Comparison of ENCODE assay signal across 13 cellular contexts in the genomic region with DNA sequence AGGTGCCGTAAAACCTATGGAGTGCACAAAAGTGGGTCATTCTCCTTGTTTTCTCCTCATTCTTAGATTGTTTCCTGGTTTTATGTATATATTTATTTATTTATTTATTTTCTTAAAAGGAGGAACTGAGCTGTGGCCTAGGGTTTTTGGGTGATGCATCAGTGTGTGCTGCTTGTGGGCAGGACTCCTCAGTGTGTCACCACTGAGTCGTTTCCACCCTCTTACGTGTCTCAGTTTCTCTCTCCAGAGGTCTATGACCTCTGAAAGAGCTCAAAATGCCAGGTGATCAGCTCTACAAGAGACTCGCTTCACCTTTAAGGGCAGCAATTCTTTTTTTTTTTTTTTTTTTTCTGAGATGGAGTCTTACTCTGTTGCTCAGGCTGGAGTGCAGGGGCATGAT.
A peak's percentile ranks its signal among the peaks of the same experiment; 100 is the strongest.
DNase-seq lines count a peak whose midpoint lies in the region; ATAC-seq and TF ChIP-seq lines count a peak whose summit lies in the region.
"Had no signal": no experiment of that assay in that cellular context is flagged by ENCODE, and none has a peak within 500 bp of the region (broad histone marks: within the 10 kb centered on the region; RNA-seq: fewer than 3 reads in every experiment).

No MANE protein-coding gene starts in this region.

- H3K4me3 ChIP-seq in adrenal gland (no peak overlapping the region), OCI-LY7 (ENCODE audit: low read depth, low read length, poor library complexity, severe bottlenecking) (no peak overlapping the region)
- H3K4me3 ChIP-seq: tibial nerve had no signal

- H3K36me3 ChIP-seq in adrenal gland (replicated peaks in 1 of 2), result no peaks in the 10 kb centered on the region
- H3K36me3 ChIP-seq in OCI-LY7 (ENCODE audit: insufficient read depth, low read length), result no peaks in the 10 kb centered on the region
- H3K36me3 ChIP-seq: tibial nerve had no signal

- no peaks in the 10 kb centered on the region for H3K27me3 ChIP-seq in adrenal gland
- H3K27me3 ChIP-seq: tibial nerve had no signal

- no peaks in the 10 kb centered on the region for H3K9me3 Mint-ChIP-seq in activated naive CD8-positive, alpha-beta T cell treated with anti-CD3 and anti-CD28 coated beads for 36 hours

- H3K4me2 ChIP-seq in OCI-LY7 (ENCODE audit: low read length), result no peak overlapping the region

- no peaks in the 10 kb centered on the region for H4K20me1 ChIP-seq in OCI-LY7 (ENCODE audit: insufficient read depth, low read length)

- H3K36me3 Mint-ChIP-seq in activated naive CD8-positive, alpha-beta T cell treated with anti-CD3 and anti-CD28 coated beads for 36 hours, result no peaks in the 10 kb centered on the region

- no peak overlapping the region for H3K27ac Mint-ChIP-seq in activated naive CD8-positive, alpha-beta T cell treated with anti-CD3 and anti-CD28 coated beads for 36 hours

- H3K9me2 ChIP-seq in OCI-LY7 (ENCODE audit: insufficient read depth, low read length), result no peaks in the 10 kb centered on the region

- 81 to 85% (median 83%) methylated on average over 4 of the region's 4 CpGs for WGBS in adrenal gland, 4 donors

- no peaks in the 10 kb centered on the region for H3K4me1 ChIP-seq in adrenal gland (replicated peaks in 1 of 2)
- H3K4me1 ChIP-seq in OCI-LY7 (ENCODE audit: insufficient read depth, low read length, poor library complexity, severe bottlenecking), result no peaks in the 10 kb centered on the region

- no peak for TF ChIP-seq POLR2A in adrenal gland (IDR thresholded peaks at IDR 0.05)

- POLR2A ChIA-PET in OCI-LY7 (lab: Charles Lee), result interaction anchor here (0.7 to 1.2 kb wide), 4 partner anchors 15 to 386 kb away, joined by 3 to 5 read pairs (median 4); no protein-coding TSS in a partner anchor

- no peak overlapping the region for H2AFZ ChIP-seq in OCI-LY7 (ENCODE audit: low read length)

- intact Hi-C loops in adrenal gland (cut with DNase I), result no loop called here
- intact Hi-C loops in OCI-LY7 (cut with micrococcal nuclease; ENCODE audit: unreplicated experiment), result no loop called here

- TF ChIP-seq CTCF in adrenal gland (IDR thresholded peaks at IDR 0.05), result no peak
- no peak for TF ChIP-seq CTCF in OCI-LY7 (conservative IDR thresholded peaks at IDR 0.05; ENCODE audit: low read length)

- H3K9me3 ChIP-seq in adrenal gland (replicated peaks in 1 of 3) (no peaks in the 10 kb centered on the region), OCI-LY7 (ENCODE audit: low read length) (no peaks in the 10 kb centered on the region)
- H3K9me3 ChIP-seq: tibial nerve had no signal

- no peaks in the 10 kb centered on the region for H3K79me2 ChIP-seq in OCI-LY7 (ENCODE audit: insufficient read depth, low read depth, low read length)

- CTCF ChIA-PET in OCI-LY7 (lab: Charles Lee; ENCODE audit: unreplicated experiment), result interaction anchor here (0.5 to 0.6 kb wide), 2 partner anchors 42 to 101 kb away, joined by 3 read pairs; no protein-coding TSS in a partner anchor

- peak; percentile 49 for ATAC-seq in HG03354 (IDR thresholded peaks at IDR 0.05; ENCODE audit: poor library complexity, severe bottlenecking, unreplicated experiment)
- no peak for ATAC-seq in HG03521 (IDR thresholded peaks at IDR 0.05; ENCODE audit: unreplicated experiment)

- no peak overlapping the region for H3K27ac ChIP-seq in adrenal gland
- no peak overlapping the region for H3K27ac ChIP-seq in OCI-LY7 (ENCODE audit: low read depth, low read length, poor library complexity, severe bottlenecking)
- H3K27ac ChIP-seq: HL-60, tibial nerve had no signal

- peaks cover 20% of the 10 kb centered on the region for H3K4me1 Mint-ChIP-seq in activated naive CD8-positive, alpha-beta T cell treated with anti-CD3 and anti-CD28 coated beads for 36 hours

- peak; percentile 10 to 13 for DNase-seq in activated CD4-positive, alpha-beta T cell treated with anti-CD3 and anti-CD28 coated beads for 24 hours (ENCODE audit: low read depth in 2 of 2)
- no peak for DNase-seq in activated CD4-positive, alpha-beta T cell treated with anti-CD3 and anti-CD28 coated beads for 1 hour
- peak; percentile 18 for DNase-seq in activated naive CD8-positive, alpha-beta T cell treated with anti-CD3 and anti-CD28 coated beads for 36 hours
- peak in 2 of 3 donors; percentile 41 to 44 for DNase-seq in stimulated activated CD4-positive, alpha-beta T cell treated with anti-CD3 and anti-CD28 coated beads, TNF-alpha, amount 100 ng/mL, for 48 hours (ENCODE audit: low read depth in 3 of 3)
- DNase-seq in adrenal gland, result no peak
- no peak for DNase-seq in OCI-LY7 (ENCODE audit: low spot score)
- DNase-seq: activated CD8-positive, alpha-beta memory T cell treated with anti-CD3 and anti-CD28 coated beads, Interleukin-2, amount 50 U/mL, for 4 hours; GDM1; SHP77 treated with DMSO at 0.1 percent for 48 hours had no signal

- BruUV-seq in OCI-LY7 (replicated peaks; lab: Mats Ljungman, UMichigan), result no TSS peak

- H3K4me3 Mint-ChIP-seq in activated naive CD8-positive, alpha-beta T cell treated with anti-CD3 and anti-CD28 coated beads for 36 hours, result no peak overlapping the region

- no peaks in the 10 kb centered on the region for H3K27me3 Mint-ChIP-seq in activated naive CD8-positive, alpha-beta T cell treated with anti-CD3 and anti-CD28 coated beads for 36 hours

Comparison
In these comparisons a context has a peak if more than half of its experiments do, and no peak if none do; other contexts are left out.
1. DNase-seq: peak in activated CD4-positive, alpha-beta T cell treated with anti-CD3 and anti-CD28 coated beads for 24 hours (2 of 2), activated naive CD8-positive, alpha-beta T cell treated with anti-CD3 and anti-CD28 coated beads for 36 hours (single experiment) and stimulated activated CD4-positive, alpha-beta T cell treated with anti-CD3 and anti-CD28 coated beads, TNF-alpha, amount 100 ng/mL, for 48 hours (2 of 3); none in activated CD4-positive, alpha-beta T cell treated with anti-CD3 and anti-CD28 coated beads for 1 hour (single experiment), adrenal gland (0 of 7) and OCI-LY7 (single experiment).